In genomic region chr4:70734971-70735370, GRCh38 we compare ENCODE assay signal across 8 cellular contexts.
DNase-seq lines count a peak whose midpoint lies in the region; ATAC-seq and TF ChIP-seq lines count a peak whose summit lies in the region.

No MANE protein-coding gene starts in this region.

- no peaks in the 10 kb centered on the region for H3K36me3 ChIP-seq in Loucy (ENCODE audit: insufficient read depth, low read length)

- no peaks in the 10 kb centered on the region for H3K27me3 Mint-ChIP-seq in nephron (ENCODE audit: low read depth)

- no peaks in the 10 kb centered on the region for H3K27me3 ChIP-seq in Loucy (ENCODE audit: insufficient read depth, low read length, poor library complexity, severe bottlenecking)

- TF ChIP-seq CTCF in Loucy (conservative IDR thresholded peaks at IDR 0.05; ENCODE audit: low read length), result no peak; the same call in 1 of the 2 replicates
- TF ChIP-seq CTCF in nephron (IDR thresholded peaks at IDR 0.05; ENCODE audit: unreplicated experiment in 3 of 3), result no peak

- H3K4me3 Mint-ChIP-seq in nephron, result peak overlapping the region; percentile 0 to 53 (median 34)

- peak overlapping the region; percentile 48 to 82 (median 57) for H3K27ac Mint-ChIP-seq in nephron

- no peaks in the 10 kb centered on the region for H3K9me3 ChIP-seq in Loucy (ENCODE audit: insufficient read depth, low read depth, low read length)

- H3K36me3 Mint-ChIP-seq in nephron (ENCODE audit: low read depth), result peaks cover 7% of the 10 kb centered on the region

- peak overlapping the region; percentile 58; the same call in 1 of the 2 replicates for H2AFZ ChIP-seq in Loucy (ENCODE audit: low read length)

- H4K20me1 ChIP-seq in Loucy (ENCODE audit: insufficient read depth, low read length, poor library complexity, severe bottlenecking), result no peaks in the 10 kb centered on the region

- H3K27ac ChIP-seq in cingulate gyrus (ENCODE audit: low read depth, low read length), result peak overlapping the region; percentile 83

- ATAC-seq in GM18517 (IDR thresholded peaks at IDR 0.05; ENCODE audit: unreplicated experiment) (peak; percentile 1), GM19035 (IDR thresholded peaks at IDR 0.05; ENCODE audit: unreplicated experiment) (no peak)

- H3K4me1 Mint-ChIP-seq in nephron, result peaks cover 18% of the 10 kb centered on the region

- peak overlapping the region; percentile 83 for H3K9ac ChIP-seq in Loucy (ENCODE audit: low read depth, low read length, poor library complexity, severe bottlenecking)

- H3K79me2 ChIP-seq in Loucy (ENCODE audit: insufficient read depth, low read length), result peaks cover 39% of the 10 kb centered on the region

- H3K9me3 Mint-ChIP-seq in nephron, result no peaks in the 10 kb centered on the region

- peak overlapping the region; percentile 86 for H3K4me2 ChIP-seq in Loucy (ENCODE audit: low read depth, low read length, poor library complexity, severe bottlenecking)

- no peaks in the 10 kb centered on the region for H3K9me2 ChIP-seq in Loucy (replicated peaks; ENCODE audit: low read depth, low read length)

- H3F3A ChIP-seq in Loucy (ENCODE audit: low read depth), result peaks cover 31% of the 10 kb centered on the region

- DNase-seq in HuH-7 (ENCODE audit: low spot score) (no peak), HuH-7.5 (ENCODE audit: low spot score) (no peak), DMS 273 (lab: John Stamatoyannopoulos, UW; ENCODE audit: unreplicated experiment) (no peak)

- H3K4me3 ChIP-seq in Loucy (ENCODE audit: low read length, poor library complexity, severe bottlenecking), result peak overlapping the region; percentile 74

- peaks cover 60% of the 10 kb centered on the region for H3K4me1 ChIP-seq in Loucy (ENCODE audit: insufficient read depth, low read length, poor library complexity, severe bottlenecking)
